ENCODE assay signal across 13 cellular contexts in the genomic region with DNA sequence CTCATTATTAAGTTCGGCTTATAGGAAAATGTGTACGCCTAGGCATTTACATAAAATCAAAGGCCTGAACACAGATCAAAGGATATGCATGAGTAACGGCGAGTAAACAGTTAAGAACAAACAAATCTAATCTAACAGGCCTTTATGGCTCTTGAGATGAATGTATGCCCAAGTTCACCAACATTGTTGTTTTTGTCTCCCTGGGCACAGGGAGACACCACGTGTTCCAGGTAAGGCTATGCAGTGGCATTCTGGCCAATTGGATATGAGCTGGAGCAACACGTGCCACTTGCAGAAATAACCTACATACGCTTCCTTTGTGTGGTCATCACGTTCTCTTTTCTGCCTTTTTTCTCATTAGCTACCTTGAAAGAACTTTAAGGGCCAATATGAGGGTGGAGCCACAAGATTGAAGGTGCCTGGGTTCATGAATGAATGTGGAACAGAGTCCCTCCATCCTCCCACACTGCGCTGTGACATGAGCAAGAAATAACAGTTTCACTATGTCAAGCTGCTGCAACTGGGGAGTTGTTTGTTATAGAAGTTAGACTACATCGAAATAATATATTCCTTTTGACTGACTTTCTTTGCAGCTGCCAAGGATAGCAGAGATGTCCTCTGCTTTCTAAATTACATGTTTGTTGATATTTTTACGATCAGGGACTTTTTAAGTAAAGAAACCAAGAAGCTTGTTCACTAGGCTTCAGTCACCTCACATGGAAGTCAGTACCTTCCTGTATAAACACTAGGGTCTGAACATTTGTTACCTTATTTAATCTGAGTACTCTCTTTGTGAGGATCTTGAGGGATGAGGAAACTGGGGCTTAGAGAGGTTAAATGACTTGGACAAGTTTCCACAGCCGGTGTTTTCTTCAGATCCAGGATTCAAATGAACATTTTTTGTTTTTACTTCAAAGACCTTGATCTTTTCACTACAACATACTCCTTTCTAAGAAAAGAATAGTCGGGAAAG.
DNase-seq lines count a peak whose midpoint lies in the region; ATAC-seq and TF ChIP-seq lines count a peak whose summit lies in the region.
"Had no signal": no experiment of that assay in that cellular context is flagged by ENCODE, and none has a peak within 500 bp of the region (broad histone marks: within the 10 kb centered on the region; RNA-seq: fewer than 3 reads in every experiment).

No MANE protein-coding gene starts in this region.

- no peaks in the 10 kb centered on the region for H3K36me3 Mint-ChIP-seq in CD4-positive, alpha-beta memory T cell
- H3K36me3 Mint-ChIP-seq in natural killer cell = no peaks in the 10 kb centered on the region

- no peaks in the 10 kb centered on the region for H3K27me3 Mint-ChIP-seq in CD4-positive, alpha-beta memory T cell
- no peaks in the 10 kb centered on the region for H3K27me3 Mint-ChIP-seq in natural killer cell (ENCODE audit: low read depth in 2 of 2)
- H3K27me3 Mint-ChIP-seq: naive B cell had no signal

- H3K27ac Mint-ChIP-seq in CD4-positive, alpha-beta memory T cell = peak overlapping the region in 6 of 7 donors; percentile 57 to 84 (median 73)
- H3K27ac Mint-ChIP-seq in natural killer cell = peak overlapping the region in 1 of 2 donors; percentile 10
- H3K27ac Mint-ChIP-seq: naive B cell had no signal

- no peaks in the 10 kb centered on the region for H3K36me3 ChIP-seq in CD4-positive, alpha-beta memory T cell (ENCODE audit: insufficient read depth, low read length)
- H3K36me3 ChIP-seq in aorta (ENCODE audit: control insufficient read depth in 1 of 2, insufficient read depth in 2 of 2, low read length in 1 of 2) = no peaks in the 10 kb centered on the region
- H3K36me3 ChIP-seq: sigmoid colon had no signal

- no peak overlapping the region for H3K4me3 ChIP-seq in CD4-positive, alpha-beta memory T cell (ENCODE audit: low read length in 2 of 2)
- H3K4me3 ChIP-seq in aorta (ENCODE audit: low read length in 2 of 2) (no peak overlapping the region), foreskin fibroblast (ENCODE audit: low read depth in 1 of 2, low read length in 2 of 2) (no peak overlapping the region)
- H3K4me3 ChIP-seq: body of pancreas, sigmoid colon had no signal

- CTCF ChIA-PET in CD4-positive, alpha-beta memory T cell (lab: Charles Lee; ENCODE audit: partially characterized antibody) = interaction anchor here (0.7 to 1.1 kb wide), 2 partner anchors 18 to 265 kb away, joined by 3 to 6 read pairs; no protein-coding TSS in a partner anchor

- POLR2A ChIA-PET in CD4-positive, alpha-beta memory T cell (lab: Charles Lee; ENCODE audit: partially characterized antibody) = interaction anchor here (0.8 to 0.9 kb wide), 4 partner anchors 17 to 264 kb away, joined by 3 read pairs; no protein-coding TSS in a partner anchor

- H3K27ac ChIP-seq in CD4-positive, alpha-beta memory T cell (ENCODE audit: low read depth, low read length) = peak overlapping the region; percentile 16
- no peak overlapping the region for H3K27ac ChIP-seq in aorta (ENCODE audit: low read depth in 1 of 2, low read length in 2 of 2)
- H3K27ac ChIP-seq: body of pancreas, sigmoid colon had no signal

- intact Hi-C loops in CD4-positive, alpha-beta memory T cell (cut with micrococcal nuclease) = no loop called here
- intact Hi-C loops in natural killer cell (cut with micrococcal nuclease) = no loop called here
- intact Hi-C loops in aorta (cut with DNase I) = no loop called here

- ATAC-seq in GM18858 (IDR thresholded peaks at IDR 0.05; ENCODE audit: unreplicated experiment) (peak; percentile 51), natural killer cell (peak in 2 of 3 donors; percentile 26 to 34), aorta (ENCODE audit: low FRiP score) (no peak), HG02973 (IDR thresholded peaks at IDR 0.05; ENCODE audit: unreplicated experiment) (no peak)
- ATAC-seq: body of pancreas had no signal

- no peaks in the 10 kb centered on the region for H3K9me3 ChIP-seq in CD4-positive, alpha-beta memory T cell (ENCODE audit: control insufficient read depth in 1 of 2, low read length in 2 of 2)
- H3K9me3 ChIP-seq in aorta (ENCODE audit: control insufficient read depth, low read length) = peaks cover 1% of the 10 kb centered on the region
- H3K9me3 ChIP-seq: body of pancreas, sigmoid colon had no signal

- TF ChIP-seq CTCF in natural killer cell (IDR thresholded peaks at IDR 0.05) = no peak
- TF ChIP-seq CTCF in foreskin fibroblast (IDR thresholded peaks at IDR 0.05; ENCODE audit: low read depth, low read length) = no peak

- peaks cover 0 to 6% (median 2%) of the 10 kb centered on the region in 8 donors for H3K9me3 Mint-ChIP-seq in CD4-positive, alpha-beta memory T cell
- no peaks in the 10 kb centered on the region for H3K9me3 Mint-ChIP-seq in natural killer cell

- peaks cover 14 to 21% (median 20%) of the 10 kb centered on the region in 4 donors for H3K4me1 Mint-ChIP-seq in CD4-positive, alpha-beta memory T cell
- peaks cover 8 to 20% of the 10 kb centered on the region in 2 donors for H3K4me1 Mint-ChIP-seq in natural killer cell

- DNase-seq in CD4-positive, alpha-beta memory T cell = peak in 4 of 5 donors; percentile 34 to 59 (median 56)
- peak; percentile 15 for DNase-seq in T follicular helper cell (ENCODE audit: low read depth)
- DNase-seq in natural killer cell = no peak
- no peak for DNase-seq in aorta
- no peak for DNase-seq in foreskin fibroblast
- DNase-seq: activated CD4-positive, alpha-beta T cell treated with anti-CD3 and anti-CD28 coated beads for 1 hour; activated gamma-delta T cell; body of pancreas; kidney glomerular epithelial cell; naive B cell; sigmoid colon had no signal

- WGBS in aorta, 2 donors = 81 to 85% methylated on average over 13 of the region's 13 CpGs

- H3K4me3 Mint-ChIP-seq in CD4-positive, alpha-beta memory T cell = peak overlapping the region in 5 of 8 donors; percentile 27 to 69 (median 44)
- no peak overlapping the region for H3K4me3 Mint-ChIP-seq in natural killer cell
- H3K4me3 Mint-ChIP-seq: naive B cell had no signal

- H3K4me1 ChIP-seq in CD4-positive, alpha-beta memory T cell (ENCODE audit: insufficient read depth, low read length) = peaks cover 10% of the 10 kb centered on the region
- H3K4me1 ChIP-seq in aorta (ENCODE audit: control insufficient read depth in 1 of 2, insufficient read depth in 2 of 2, low read length in 2 of 2) = peaks cover 0 to 3% of the 10 kb centered on the region in 2 donors

- no peaks in the 10 kb centered on the region for H3K27me3 ChIP-seq in CD4-positive, alpha-beta memory T cell (ENCODE audit: insufficient read depth, low read length)
- H3K27me3 ChIP-seq in aorta (ENCODE audit: control insufficient read depth in 1 of 2, insufficient read depth in 2 of 2, low read length in 1 of 2) = no peaks in the 10 kb centered on the region
- H3K27me3 ChIP-seq: body of pancreas, sigmoid colon had no signal

Comparison
In these comparisons a context has a peak if more than half of its experiments do, and no peak if none do; other contexts are left out.
1. DNase-seq: peak in CD4-positive, alpha-beta memory T cell (4 of 5) and T follicular helper cell (single experiment); none in natural killer cell (single experiment), aorta (0 of 2) and foreskin fibroblast (0 of 2).
2. ATAC-seq: peak in GM18858 (single experiment) and natural killer cell (2 of 3); none in aorta (single experiment) and HG02973 (single experiment).